8 cellular contexts compared by ENCODE assay signal in the genomic region with DNA sequence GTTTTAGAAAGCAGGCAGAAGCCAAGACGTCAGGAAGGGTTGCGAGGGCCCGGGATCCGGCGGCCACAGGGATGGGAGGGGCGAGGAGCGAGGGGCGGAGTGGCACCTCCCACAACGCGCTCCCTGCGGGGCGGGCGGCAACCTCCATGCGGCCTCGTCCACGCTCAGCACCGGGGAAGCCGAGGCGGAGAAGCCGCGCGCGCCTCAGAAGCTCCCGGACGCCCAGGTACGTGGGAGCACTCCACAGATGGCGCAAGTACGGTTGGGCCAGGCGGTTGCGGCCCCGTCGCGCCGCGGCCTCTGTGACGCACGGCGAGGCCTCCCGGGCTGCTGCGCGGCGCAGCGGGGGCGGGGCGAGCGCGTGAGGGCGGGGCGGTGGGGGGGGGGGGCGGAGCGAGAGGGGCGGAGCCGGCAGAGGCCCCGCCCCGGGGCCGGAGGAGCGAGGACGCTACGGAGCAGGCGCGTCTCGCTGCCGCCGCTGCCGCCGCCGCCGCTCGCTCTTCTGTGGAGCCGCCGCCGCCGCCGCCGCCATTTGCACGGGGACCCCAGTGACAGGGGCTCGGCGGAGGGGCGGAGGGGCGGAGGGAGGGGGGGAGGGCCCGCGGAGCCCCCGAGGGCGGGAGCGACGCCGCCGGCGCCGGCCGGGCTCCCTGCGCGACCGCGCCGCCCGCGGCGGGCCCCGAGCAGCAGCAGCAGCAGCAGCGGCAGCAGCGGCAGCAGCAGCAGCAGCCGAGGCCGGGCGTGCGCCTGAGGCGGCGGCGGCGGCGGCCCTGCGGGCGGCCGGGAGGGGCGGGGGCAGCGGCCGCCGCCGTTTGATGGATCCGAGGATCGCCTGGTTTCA. TPM values are rescaled to one million over a fixed set of nuclear protein-coding genes. Genes with fewer than 3 reads are reported as not detected.
DNase-seq lines count a peak whose midpoint lies in the region; ATAC-seq and TF ChIP-seq lines count a peak whose summit lies in the region.

TENT4B (plus strand) TSS at position 500 of the 841 bp plus-strand sequence; CDS start at position 816, 316 bp downstream.

- intact Hi-C loops in left lung (cut with DNase I), result loop anchor here in 1 of 2 donors (5.0 kb wide), 1 partner anchor 54 kb away; no protein-coding TSS in a partner anchor

- H3K27ac ChIP-seq in left lung, result peak within 1 kb of the TSS; percentile 94 to 97

- no peaks in the 10 kb centered on the region for H3K9me3 ChIP-seq in left lung

- TF ChIP-seq CTCF in AG09309 (IDR thresholded peaks at IDR 0.05; ENCODE audit: control insufficient read depth, insufficient read depth, low read depth, low read length, missing control alignments), result no peak
- TF ChIP-seq CTCF in left lung (IDR thresholded peaks at IDR 0.05), result no peak

- DNase-seq in AG09309 (ENCODE audit: low read depth) (no peak), NCI-H446 treated with DMSO at 0.1 percent for 48 hours (lab: John Stamatoyannopoulos, UW) (peak; percentile 30), cortex of kidney (lab: John Stamatoyannopoulos, UW) (peak; percentile 44), left lung (peak; percentile 91 to 97)
- peak; percentile 86 for DNase-seq in activated CD4-positive, alpha-beta T cell treated with anti-CD3 and anti-CD28 coated beads, Interleukin-2, amount 50 U/mL, for 1 hour
- DNase-seq in stimulated activated CD4-positive, alpha-beta T cell treated with anti-CD3 and anti-CD28 coated beads, Interleukin-2, amount 100 ng/mL, for 4 hours (ENCODE audit: low read depth), result peak; percentile 78

- H3K4me3 ChIP-seq in AG09309 (ENCODE audit: control insufficient read depth, low read depth, low read length) (peak within 1 kb of the TSS; percentile 85), left lung (peak within 1 kb of the TSS; percentile 80 to 90)

- H3K27me3 ChIP-seq in left lung, result no peaks in the 10 kb centered on the region

- H3K36me3 ChIP-seq in left lung, result no peaks in the 10 kb centered on the region

- H3K4me1 ChIP-seq in left lung, result peaks cover 18 to 40% of the 10 kb centered on the region in 2 donors

- ATAC-seq in GM18873 (IDR thresholded peaks at IDR 0.05; ENCODE audit: low FRiP score, unreplicated experiment) (peak; percentile 86), HG03108 (IDR thresholded peaks at IDR 0.05; ENCODE audit: unreplicated experiment) (peak; percentile 76), left lung (peak; percentile 92)

RNA-seq across cellular contexts. Expression of gene TENT4B, which starts in this region (rescaled TPM):
- total RNA-seq in left lung, result 10 to 100 TPM; 14.8 to 14.9 TPM
